Comparison of ENCODE assay signal across 9 cellular contexts in the genomic region with DNA sequence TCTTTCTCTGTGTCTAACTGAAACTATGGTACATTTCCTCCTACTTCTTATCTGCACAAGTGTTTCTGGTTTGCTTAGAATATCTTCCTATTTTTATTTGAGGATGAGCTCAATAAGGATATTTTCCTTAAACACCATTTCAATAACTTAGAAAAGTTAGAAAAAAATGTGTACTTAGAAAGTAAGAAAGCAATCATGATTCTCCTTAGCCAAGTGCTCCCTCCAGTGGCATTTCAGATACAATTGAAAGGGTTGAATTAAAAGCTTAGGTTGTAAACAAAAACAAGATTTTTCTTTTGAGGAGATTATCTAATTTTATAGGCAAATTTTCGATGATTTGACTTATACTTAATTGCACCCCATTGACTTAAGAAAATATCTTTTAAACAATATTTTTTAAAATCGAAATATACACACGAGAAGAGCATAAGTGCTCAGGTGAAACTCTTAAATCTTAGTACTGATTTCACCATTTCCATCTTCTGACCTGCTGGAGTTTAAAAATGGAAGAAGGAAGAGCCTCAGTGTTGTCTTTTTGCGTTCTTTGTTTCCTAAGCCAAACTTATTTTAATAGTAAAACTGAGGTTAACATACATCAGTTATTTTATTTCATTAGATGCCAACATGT. TPM values are rescaled to one million over a fixed set of nuclear protein-coding genes. Genes with fewer than 3 reads are reported as not detected.
DNase-seq lines count a peak whose midpoint lies in the region; ATAC-seq and TF ChIP-seq lines count a peak whose summit lies in the region.
"Had no signal": no experiment of that assay in that cellular context is flagged by ENCODE, and none has a peak within 500 bp of the region (broad histone marks: within the 10 kb centered on the region; RNA-seq: fewer than 3 reads in every experiment).

No MANE protein-coding gene starts in this region.

- ATAC-seq in stimulated activated effector memory CD8-positive, alpha-beta T cell treated with anti-CD3 and anti-CD28 coated beads, Interleukin-12 subunit alpha, Interleukin-12 subunit beta, amount 100 ng/mL, for 72 hours, result no peak
- ATAC-seq in HG03520 (IDR thresholded peaks at IDR 0.05; ENCODE audit: unreplicated experiment), result no peak
- ATAC-seq: activated naive CD4-positive, alpha-beta T cell treated with anti-CD3 and anti-CD28 coated beads, Interleukin-2, amount 50 U/mL, for 72 hours had no signal

- no peak overlapping the region for H4K12ac ChIP-seq in trophoblast cell (ENCODE audit: low read depth, low read length)

- no peak overlapping the region for H3K27ac ChIP-seq in SK-N-SH (ENCODE audit: low read depth in 2 of 2, low read length in 1 of 2)
- no peak overlapping the region for H3K27ac ChIP-seq in trophoblast cell (ENCODE audit: low read depth, low read length)

- peaks cover 3% of the 10 kb centered on the region; the same call in 1 of the 2 replicates for H3K27me3 ChIP-seq in SK-N-SH (ENCODE audit: insufficient read depth)
- H3K27me3 ChIP-seq in trophoblast cell (ENCODE audit: insufficient read depth, low read length), result no peaks in the 10 kb centered on the region

- H2BK12ac ChIP-seq in trophoblast cell (ENCODE audit: low read length), result no peak overlapping the region

- H3K79me1 ChIP-seq in trophoblast cell (ENCODE audit: low read length), result no peaks in the 10 kb centered on the region

- TF ChIP-seq EP300 in SK-N-SH (IDR thresholded peaks at IDR 0.05; ENCODE audit: borderline replicate concordance in 1 of 2, low read depth in 1 of 2, low read length in 1 of 2), result no peak

- peak; percentile 72 for DNase-seq in activated CD4-positive, alpha-beta T cell treated with anti-CD3 and anti-CD28 coated beads, Interleukin-2, amount 10 ng/mL, durations not matched to agents 24 days and 14 days
- DNase-seq in activated CD4-positive, alpha-beta T cell treated with anti-CD3 and anti-CD28 coated beads, Interleukin-2, amount 50 U/mL, for 4 hours, result no peak
- DNase-seq in LNCaP clone FGC (ENCODE audit: low read depth) (peak; percentile 64), SK-N-SH (peak; percentile 31), fibroblast of gingiva (ENCODE audit: low read depth) (peak; percentile 66), trophoblast cell (peak; percentile 32 to 76)
- no peak for DNase-seq in stimulated activated effector memory CD8-positive, alpha-beta T cell treated with anti-CD3 and anti-CD28 coated beads, Interleukin-12 subunit alpha, Interleukin-12 subunit beta, amount 100 ng/mL, for 72 hours (ENCODE audit: low spot score in 2 of 2)

- 1% methylated on average over 4 of the region's 4 CpGs for WGBS in SK-N-SH (ENCODE audit: low lambda C conversion rate)
- no CpG with 5 or more reads among the region's 4 CpGs for WGBS in trophoblast cell (ENCODE audit: extremely low coverage, insufficient coverage, insufficient read length)

- no peak overlapping the region for H3K18ac ChIP-seq in trophoblast cell (ENCODE audit: low read length)

- H4K20me1 ChIP-seq in SK-N-SH (ENCODE audit: insufficient read depth), result no peaks in the 10 kb centered on the region

- no peak overlapping the region for H3K23ac ChIP-seq in trophoblast cell (ENCODE audit: low read length)

- H3K14ac ChIP-seq in trophoblast cell (ENCODE audit: low read length), result no peak overlapping the region

- CTCF ChIA-PET in SK-N-SH (lab: Yijun Ruan, JAX), result interaction anchor here (0.6 to 2.8 kb wide), 99 partner anchors 9 to 1667 kb away, joined by 3 to 91 read pairs (median 4); a partner anchor contains a TSS

- H3K4me1 Mint-ChIP-seq in activated CD4-positive, alpha-beta T cell treated with anti-CD3 and anti-CD28 coated beads, Interleukin-2, amount 10 ng/mL, durations not matched to agents 24 days and 14 days, result no peaks in the 10 kb centered on the region
- H3K4me1 Mint-ChIP-seq in stimulated activated effector memory CD8-positive, alpha-beta T cell treated with anti-CD3 and anti-CD28 coated beads, Interleukin-12 subunit alpha, Interleukin-12 subunit beta, amount 100 ng/mL, for 72 hours, result no peaks in the 10 kb centered on the region

- H3K4me1 ChIP-seq in SK-N-SH (ENCODE audit: control insufficient read depth in 1 of 2, insufficient read depth in 2 of 2, low read depth in 1 of 2, low read length in 1 of 2), result no peaks in the 10 kb centered on the region
- H3K4me1 ChIP-seq in trophoblast cell (ENCODE audit: control insufficient read depth in 1 of 2, insufficient read depth in 2 of 2, low read length in 2 of 2), result no peaks in the 10 kb centered on the region

- H3K9me2 ChIP-seq in SK-N-SH, result no peaks in the 10 kb centered on the region

- POLR2A ChIA-PET in SK-N-SH (lab: Yijun Ruan, JAX), result no interaction called here

- no peak overlapping the region for H2BK5ac ChIP-seq in trophoblast cell (ENCODE audit: low read depth, low read length, poor library complexity)

- no peak overlapping the region for H4K91ac ChIP-seq in trophoblast cell (ENCODE audit: low read depth, low read length)

- H3K36me3 ChIP-seq in SK-N-SH (replicated peaks in 1 of 2; ENCODE audit: control insufficient read depth in 1 of 2, insufficient read depth in 2 of 2, low read length in 1 of 2) (no peaks in the 10 kb centered on the region), trophoblast cell (ENCODE audit: control insufficient read depth in 1 of 2, insufficient read depth in 2 of 2, low read length in 2 of 2) (no peaks in the 10 kb centered on the region)

- H2AFZ ChIP-seq in SK-N-SH (ENCODE audit: low read depth), result no peak overlapping the region
- H2AFZ ChIP-seq in trophoblast cell (ENCODE audit: insufficient read depth, low read length, poor library complexity), result no peak overlapping the region

- no peak overlapping the region for H4K8ac ChIP-seq in trophoblast cell (ENCODE audit: low read depth, low read length)

- no peak overlapping the region for H3K4ac ChIP-seq in trophoblast cell (ENCODE audit: low read depth, low read length)

- H2AK5ac ChIP-seq in trophoblast cell (ENCODE audit: low read length), result no peak overlapping the region

- H3K9ac ChIP-seq in SK-N-SH, result no peak overlapping the region
- no peak overlapping the region for H3K9ac ChIP-seq in trophoblast cell (ENCODE audit: low read length)

- peak; percentile 67 for TF ChIP-seq CTCF in LNCaP clone FGC (IDR thresholded peaks at IDR 0.05; ENCODE audit: control insufficient read depth, extremely low read depth, insufficient read depth)
- peak; percentile 74 for TF ChIP-seq CTCF in SK-N-SH (IDR thresholded peaks at IDR 0.05)

- no peak overlapping the region for H3K4me3 Mint-ChIP-seq in activated CD4-positive, alpha-beta T cell treated with anti-CD3 and anti-CD28 coated beads, Interleukin-2, amount 10 ng/mL, durations not matched to agents 24 days and 14 days
- H3K4me3 Mint-ChIP-seq in stimulated activated effector memory CD8-positive, alpha-beta T cell treated with anti-CD3 and anti-CD28 coated beads, Interleukin-12 subunit alpha, Interleukin-12 subunit beta, amount 100 ng/mL, for 72 hours, result no peak overlapping the region

- H3K9me3 Mint-ChIP-seq in activated CD4-positive, alpha-beta T cell treated with anti-CD3 and anti-CD28 coated beads, Interleukin-2, amount 10 ng/mL, durations not matched to agents 24 days and 14 days, result no peaks in the 10 kb centered on the region
- H3K9me3 Mint-ChIP-seq in stimulated activated effector memory CD8-positive, alpha-beta T cell treated with anti-CD3 and anti-CD28 coated beads, Interleukin-12 subunit alpha, Interleukin-12 subunit beta, amount 100 ng/mL, for 72 hours, result no peaks in the 10 kb centered on the region
- H3K9me3 Mint-ChIP-seq: activated naive CD4-positive, alpha-beta T cell treated with anti-CD3 and anti-CD28 coated beads, Interleukin-2, amount 50 U/mL, for 72 hours had no signal

- TF ChIP-seq RAD21 in SK-N-SH (IDR thresholded peaks at IDR 0.05; ENCODE audit: low read length), result peak; percentile 90

- H3K9me3 ChIP-seq in SK-N-SH (no peaks in the 10 kb centered on the region), trophoblast cell (ENCODE audit: insufficient read depth, low read depth, low read length) (no peaks in the 10 kb centered on the region)

- no peak overlapping the region for H3K27ac Mint-ChIP-seq in activated CD4-positive, alpha-beta T cell treated with anti-CD3 and anti-CD28 coated beads, Interleukin-2, amount 10 ng/mL, durations not matched to agents 24 days and 14 days
- H3K27ac Mint-ChIP-seq in stimulated activated effector memory CD8-positive, alpha-beta T cell treated with anti-CD3 and anti-CD28 coated beads, Interleukin-12 subunit alpha, Interleukin-12 subunit beta, amount 100 ng/mL, for 72 hours, result no peak overlapping the region
- H3K27ac Mint-ChIP-seq: activated naive CD4-positive, alpha-beta T cell treated with anti-CD3 and anti-CD28 coated beads, Interleukin-2, amount 50 U/mL, for 72 hours had no signal

- H3K4me2 ChIP-seq in SK-N-SH, result no peak overlapping the region
- no peak overlapping the region for H3K4me2 ChIP-seq in trophoblast cell (ENCODE audit: low read length)

- intact Hi-C loops in activated CD4-positive, alpha-beta T cell treated with anti-CD3 and anti-CD28 coated beads, Interleukin-2, amount 10 ng/mL, durations not matched to agents 24 days and 14 days (cut with micrococcal nuclease), result loop anchor here (1.0 kb wide), 2 partner anchors 146 to 302 kb away; no protein-coding TSS in a partner anchor

- H3K79me2 ChIP-seq in SK-N-SH (ENCODE audit: insufficient read depth) (no peaks in the 10 kb centered on the region), trophoblast cell (ENCODE audit: control insufficient read depth, insufficient read depth, low read length, poor library complexity) (no peaks in the 10 kb centered on the region)

- peaks cover 39% of the 10 kb centered on the region for H3K27me3 Mint-ChIP-seq in activated CD4-positive, alpha-beta T cell treated with anti-CD3 and anti-CD28 coated beads, Interleukin-2, amount 10 ng/mL, durations not matched to agents 24 days and 14 days

- H3F3A ChIP-seq in SK-N-SH (replicated peaks; ENCODE audit: insufficient read depth), result no peaks in the 10 kb centered on the region

- no peak overlapping the region for H2BK120ac ChIP-seq in trophoblast cell (ENCODE audit: insufficient read depth, low read length, poor library complexity)

- H3K4me3 ChIP-seq in LNCaP clone FGC (ENCODE audit: low read depth, low read length), result no peak overlapping the region
- no peak overlapping the region; a peak in 1 of 4 replicates for H3K4me3 ChIP-seq in SK-N-SH (ENCODE audit: low read depth in 2 of 2, low read length in 1 of 2)
- no peak overlapping the region for H3K4me3 ChIP-seq in trophoblast cell (ENCODE audit: low read depth, low read length)

- no peaks in the 10 kb centered on the region for H3K36me3 Mint-ChIP-seq in activated CD4-positive, alpha-beta T cell treated with anti-CD3 and anti-CD28 coated beads, Interleukin-2, amount 10 ng/mL, durations not matched to agents 24 days and 14 days (ENCODE audit: low read depth)
- H3K36me3 Mint-ChIP-seq in stimulated activated effector memory CD8-positive, alpha-beta T cell treated with anti-CD3 and anti-CD28 coated beads, Interleukin-12 subunit alpha, Interleukin-12 subunit beta, amount 100 ng/mL, for 72 hours, result no peaks in the 10 kb centered on the region
- H3K36me3 Mint-ChIP-seq: activated naive CD4-positive, alpha-beta T cell treated with anti-CD3 and anti-CD28 coated beads, Interleukin-2, amount 50 U/mL, for 72 hours had no signal

RNA-seq across cellular contexts. Expression of a gene that starts 26.9 kb away (rescaled TPM):
- not detected in 2 replicates for total RNA-seq in activated CD4-positive, alpha-beta T cell treated with anti-CD3 and anti-CD28 coated beads, Interleukin-2, amount 10 ng/mL, durations not matched to agents 24 days and 14 days
- not detected in 2 replicates for polyA plus RNA-seq in SK-N-SH (2012; rRNA removed)
- not detected in 2 replicates for polyA plus RNA-seq in SK-N-SH (2012; cell fraction: cytosol; rRNA removed)
- polyA plus RNA-seq in SK-N-SH (2012; cell fraction: nucleus; rRNA removed), result not detected in 2 replicates
- polyA plus RNA-seq in trophoblast cell (2013), result not detected in 2 replicates
- total RNA-seq: activated naive CD4-positive, alpha-beta T cell treated with anti-CD3 and anti-CD28 coated beads, Interleukin-2, amount 50 U/mL, for 72 hours had no signal

RNA-seq across cellular contexts. Expression of a gene that starts 50.8 kb away (rescaled TPM):
- 34.8 and 40.7 TPM in 2 replicates for total RNA-seq in activated CD4-positive, alpha-beta T cell treated with anti-CD3 and anti-CD28 coated beads, Interleukin-2, amount 10 ng/mL, durations not matched to agents 24 days and 14 days
- polyA plus RNA-seq in SK-N-SH (2012; rRNA removed), result 39.0 and 42.1 TPM in 2 replicates
- polyA plus RNA-seq in SK-N-SH (2012; cell fraction: cytosol; rRNA removed), result 37.2 and 43.2 TPM in 2 replicates
- 10.5 and 19.3 TPM in 2 replicates for polyA plus RNA-seq in SK-N-SH (2012; cell fraction: nucleus; rRNA removed)
- 38.4 and 40.9 TPM in 2 replicates for polyA plus RNA-seq in trophoblast cell (2013)

Comparison
In these comparisons a context has a peak if more than half of its experiments do, and no peak if none do; other contexts are left out.
1. DNase-seq: peak in activated CD4-positive, alpha-beta T cell treated with anti-CD3 and anti-CD28 coated beads, Interleukin-2, amount 10 ng/mL, durations not matched to agents 24 days and 14 days (single experiment), LNCaP clone FGC (single experiment), SK-N-SH (single experiment), fibroblast of gingiva (single experiment) and trophoblast cell (2 of 2); none in activated CD4-positive, alpha-beta T cell treated with anti-CD3 and anti-CD28 coated beads, Interleukin-2, amount 50 U/mL, for 4 hours (0 of 2) and stimulated activated effector memory CD8-positive, alpha-beta T cell treated with anti-CD3 and anti-CD28 coated beads, Interleukin-12 subunit alpha, Interleukin-12 subunit beta, amount 100 ng/mL, for 72 hours (0 of 2).